In the genomic region with DNA sequence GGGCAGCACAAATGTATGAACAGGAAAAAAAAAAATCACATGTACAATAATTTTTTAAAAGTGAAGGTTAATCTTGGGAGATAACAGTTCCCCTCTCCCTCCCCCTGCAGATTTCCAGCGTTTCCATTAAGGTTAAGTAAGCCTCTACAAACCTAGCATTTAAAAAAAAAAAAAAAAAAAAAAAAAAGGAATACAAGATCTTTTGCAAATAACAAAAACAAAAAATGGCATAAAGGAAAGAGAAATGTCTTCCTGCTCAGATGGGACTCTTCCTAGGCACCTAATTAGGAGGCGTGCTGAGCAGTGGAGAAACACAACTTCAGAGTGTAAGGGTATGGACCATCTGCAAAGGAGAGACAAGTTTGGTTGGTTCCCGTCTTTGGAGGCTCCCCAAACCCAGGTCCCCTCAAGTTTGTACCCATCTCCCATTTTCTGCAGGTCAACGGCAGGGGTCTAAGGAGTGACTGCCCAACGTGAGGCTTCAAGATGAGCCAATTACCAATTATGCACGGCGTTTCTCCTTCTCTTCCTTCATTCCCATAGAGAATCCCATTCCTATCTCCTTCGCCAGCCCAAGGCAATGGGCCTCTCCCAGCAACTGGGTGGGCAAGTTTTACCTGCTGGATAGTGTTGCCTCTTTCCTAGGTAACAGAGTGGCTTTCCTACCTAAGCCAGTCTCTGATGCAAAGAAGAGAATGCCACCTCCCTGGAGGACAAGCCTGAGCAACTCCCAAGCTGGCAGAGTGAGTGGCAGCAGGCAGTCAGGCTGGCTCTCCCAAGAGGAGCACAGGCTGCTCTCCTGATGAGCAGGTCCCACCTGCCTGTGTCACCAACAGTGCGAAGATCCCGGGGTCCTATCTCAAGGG, we compare ENCODE assay signal across 1 cellular context.
TF ChIP-seq lines count a peak whose summit lies in the region.

No MANE protein-coding gene starts in this region.

TF ChIP-seq in HepG2, 621 proteins besides CTCF, POLR2A, EP300 and RAD21:
- TF ChIP-seq THYN1 (CRISPR knock-in tag; IDR thresholded peaks at IDR 0.05; ENCODE audit: borderline replicate concordance, low read depth) (no peak), ZNF430 (CRISPR knock-in tag; IDR thresholded peaks at IDR 0.05) (0 out of 2 replicates have a peak, but pooled peaks have one; percentile 17), SATB2 (CRISPR knock-in tag; IDR thresholded peaks at IDR 0.05) (no peak), POLR2G (IDR thresholded peaks at IDR 0.05; ENCODE audit: low read depth, low read length) (peak; percentile 34; the same call in 1 of the 2 replicates), RBM22 (optimal IDR thresholded peaks at IDR 0.05; ENCODE audit: low read length) (peak; percentile 86), NFIC (IDR thresholded peaks at IDR 0.05; ENCODE audit: low read length) (peak; percentile 12; the same call in 1 of the 2 replicates), GABPA (IDR thresholded peaks at IDR 0.05; ENCODE audit: low read depth, low read length) (no peak), GABPA (CRISPR knock-in tag; IDR thresholded peaks at IDR 0.05; ENCODE audit: low read depth) (no peak)
- TF ChIP-seq, protein P1, sequence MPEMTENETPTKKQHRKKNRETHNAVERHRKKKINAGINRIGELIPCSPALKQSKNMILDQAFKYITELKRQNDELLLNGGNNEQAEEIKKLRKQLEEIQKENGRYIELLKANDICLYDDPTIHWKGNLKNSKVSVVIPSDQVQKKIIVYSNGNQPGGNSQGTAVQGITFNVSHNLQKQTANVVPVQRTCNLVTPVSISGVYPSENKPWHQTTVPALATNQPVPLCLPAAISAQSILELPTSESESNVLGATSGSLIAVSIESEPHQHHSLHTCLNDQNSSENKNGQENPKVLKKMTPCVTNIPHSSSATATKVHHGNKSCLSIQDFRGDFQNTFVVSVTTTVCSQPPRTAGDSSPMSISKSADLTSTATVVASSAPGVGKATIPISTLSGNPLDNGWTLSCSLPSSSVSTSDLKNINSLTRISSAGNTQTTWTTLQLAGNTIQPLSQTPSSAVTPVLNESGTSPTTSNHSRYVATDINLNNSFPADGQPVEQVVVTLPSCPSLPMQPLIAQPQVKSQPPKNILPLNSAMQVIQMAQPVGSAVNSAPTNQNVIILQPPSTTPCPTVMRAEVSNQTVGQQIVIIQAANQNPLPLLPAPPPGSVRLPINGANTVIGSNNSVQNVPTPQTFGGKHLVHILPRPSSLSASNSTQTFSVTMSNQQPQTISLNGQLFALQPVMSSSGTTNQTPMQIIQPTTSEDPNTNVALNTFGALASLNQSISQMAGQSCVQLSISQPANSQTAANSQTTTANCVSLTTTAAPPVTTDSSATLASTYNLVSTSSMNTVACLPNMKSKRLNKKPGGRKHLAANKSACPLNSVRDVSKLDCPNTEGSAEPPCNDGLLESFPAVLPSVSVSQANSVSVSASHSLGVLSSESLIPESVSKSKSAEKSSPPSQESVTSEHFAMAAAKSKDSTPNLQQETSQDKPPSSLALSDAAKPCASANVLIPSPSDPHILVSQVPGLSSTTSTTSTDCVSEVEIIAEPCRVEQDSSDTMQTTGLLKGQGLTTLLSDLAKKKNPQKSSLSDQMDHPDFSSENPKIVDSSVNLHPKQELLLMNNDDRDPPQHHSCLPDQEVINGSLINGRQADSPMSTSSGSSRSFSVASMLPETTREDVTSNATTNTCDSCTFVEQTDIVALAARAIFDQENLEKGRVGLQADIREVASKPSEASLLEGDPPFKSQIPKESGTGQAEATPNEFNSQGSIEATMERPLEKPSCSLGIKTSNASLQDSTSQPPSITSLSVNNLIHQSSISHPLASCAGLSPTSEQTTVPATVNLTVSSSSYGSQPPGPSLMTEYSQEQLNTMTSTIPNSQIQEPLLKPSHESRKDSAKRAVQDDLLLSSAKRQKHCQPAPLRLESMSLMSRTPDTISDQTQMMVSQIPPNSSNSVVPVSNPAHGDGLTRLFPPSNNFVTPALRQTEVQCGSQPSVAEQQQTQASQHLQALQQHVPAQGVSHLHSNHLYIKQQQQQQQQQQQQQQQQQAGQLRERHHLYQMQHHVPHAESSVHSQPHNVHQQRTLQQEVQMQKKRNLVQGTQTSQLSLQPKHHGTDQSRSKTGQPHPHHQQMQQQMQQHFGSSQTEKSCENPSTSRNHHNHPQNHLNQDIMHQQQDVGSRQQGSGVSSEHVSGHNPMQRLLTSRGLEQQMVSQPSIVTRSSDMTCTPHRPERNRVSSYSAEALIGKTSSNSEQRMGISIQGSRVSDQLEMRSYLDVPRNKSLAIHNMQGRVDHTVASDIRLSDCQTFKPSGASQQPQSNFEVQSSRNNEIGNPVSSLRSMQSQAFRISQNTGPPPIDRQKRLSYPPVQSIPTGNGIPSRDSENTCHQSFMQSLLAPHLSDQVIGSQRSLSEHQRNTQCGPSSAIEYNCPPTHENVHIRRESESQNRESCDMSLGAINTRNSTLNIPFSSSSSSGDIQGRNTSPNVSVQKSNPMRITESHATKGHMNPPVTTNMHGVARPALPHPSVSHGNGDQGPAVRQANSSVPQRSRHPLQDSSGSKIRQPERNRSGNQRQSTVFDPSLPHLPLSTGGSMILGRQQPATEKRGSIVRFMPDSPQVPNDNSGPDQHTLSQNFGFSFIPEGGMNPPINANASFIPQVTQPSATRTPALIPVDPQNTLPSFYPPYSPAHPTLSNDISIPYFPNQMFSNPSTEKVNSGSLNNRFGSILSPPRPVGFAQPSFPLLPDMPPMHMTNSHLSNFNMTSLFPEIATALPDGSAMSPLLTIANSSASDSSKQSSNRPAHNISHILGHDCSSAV (CRISPR knock-in tag; IDR thresholded peaks at IDR 0.05; ENCODE audit: borderline replicate concordance): no peak
- TF ChIP-seq, protein P2, sequence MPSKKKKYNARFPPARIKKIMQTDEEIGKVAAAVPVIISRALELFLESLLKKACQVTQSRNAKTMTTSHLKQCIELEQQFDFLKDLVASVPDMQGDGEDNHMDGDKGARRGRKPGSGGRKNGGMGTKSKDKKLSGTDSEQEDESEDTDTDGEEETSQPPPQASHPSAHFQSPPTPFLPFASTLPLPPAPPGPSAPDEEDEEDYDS (CRISPR knock-in tag; IDR thresholded peaks at IDR 0.05): no peak
